8 cellular contexts compared by ENCODE assay signal in genomic region chr5:173283318-173284288, GRCh38. TPM values are rescaled to one million over a fixed set of nuclear protein-coding genes. Genes with fewer than 3 reads are reported as not detected.
DNase-seq lines count a peak whose midpoint lies in the region; ATAC-seq and TF ChIP-seq lines count a peak whose summit lies in the region.

No MANE protein-coding gene starts in this region.

- H3K4me1 Mint-ChIP-seq in activated CD8-positive, alpha-beta T cell treated with anti-CD3 and anti-CD28 coated beads, Interleukin-2, amount 10 ng/mL, durations not matched to agents 7 days and 5 days (ENCODE audit: low read depth), result peaks cover 14% of the 10 kb centered on the region

- H3K27ac Mint-ChIP-seq in activated CD8-positive, alpha-beta T cell treated with anti-CD3 and anti-CD28 coated beads, Interleukin-2, amount 10 ng/mL, durations not matched to agents 7 days and 5 days, result no peak overlapping the region

- no peak for DNase-seq in AG09319 (ENCODE audit: extremely low read depth, low read depth)
- DNase-seq in NCI-H510A (lab: John Stamatoyannopoulos, UW), result peak; percentile 64
- peak; percentile 80 for DNase-seq in activated CD8-positive, alpha-beta T cell treated with anti-CD3 and anti-CD28 coated beads, Interleukin-2, amount 10 ng/mL, durations not matched to agents 7 days and 5 days
- peak; percentile 50 for DNase-seq in effector CD8-positive, alpha-beta T cell (lab: John Stamatoyannopoulos, UW)
- peak; percentile 89 for DNase-seq in mesendoderm
- DNase-seq in stimulated activated CD8-positive, alpha-beta memory T cell treated with anti-CD3 and anti-CD28 coated beads, Interleukin-4, amount 100 ng/mL, for 48 hours, result peak; percentile 82

- no peaks in the 10 kb centered on the region for H3K36me3 ChIP-seq in mesendoderm (ENCODE audit: control insufficient read depth, insufficient read depth, low read length)

- H2BK120ac ChIP-seq in mesendoderm (ENCODE audit: low read depth, low read length), result no peak overlapping the region

- no peak overlapping the region for H3K4me3 Mint-ChIP-seq in activated CD8-positive, alpha-beta T cell treated with anti-CD3 and anti-CD28 coated beads, Interleukin-2, amount 10 ng/mL, durations not matched to agents 7 days and 5 days

- H3K79me1 ChIP-seq in mesendoderm (ENCODE audit: low read length), result no peaks in the 10 kb centered on the region

- H3K9me3 Mint-ChIP-seq in activated CD8-positive, alpha-beta T cell treated with anti-CD3 and anti-CD28 coated beads, Interleukin-2, amount 10 ng/mL, durations not matched to agents 7 days and 5 days (ENCODE audit: insufficient read depth), result no peaks in the 10 kb centered on the region

- H3K4ac ChIP-seq in mesendoderm (ENCODE audit: low read depth, low read length), result no peak overlapping the region

- H2BK5ac ChIP-seq in mesendoderm (ENCODE audit: low read length), result no peak overlapping the region

- H4K5ac ChIP-seq in mesendoderm (ENCODE audit: low read length), result no peak overlapping the region

- H3K18ac ChIP-seq in mesendoderm (ENCODE audit: low read length), result no peak overlapping the region

- H3K9ac ChIP-seq in mesendoderm (ENCODE audit: low read length), result peak overlapping the region; percentile 10

- H3K36me3 Mint-ChIP-seq in activated CD8-positive, alpha-beta T cell treated with anti-CD3 and anti-CD28 coated beads, Interleukin-2, amount 10 ng/mL, durations not matched to agents 7 days and 5 days (ENCODE audit: low read depth), result no peaks in the 10 kb centered on the region

- H3K4me1 ChIP-seq in mesendoderm (ENCODE audit: control insufficient read depth, low read depth, low read length), result no peaks in the 10 kb centered on the region

- no peaks in the 10 kb centered on the region for H3K79me2 ChIP-seq in mesendoderm (ENCODE audit: control insufficient read depth, insufficient read depth, low read length)

- no peak overlapping the region for H2AK5ac ChIP-seq in mesendoderm (ENCODE audit: low read length)

- POLR2A ChIA-PET in activated CD8-positive, alpha-beta T cell treated with anti-CD3 and anti-CD28 coated beads, Interleukin-2, amount 10 ng/mL, durations not matched to agents 7 days and 5 days (lab: Charles Lee), result no interaction called here

- ATAC-seq in GM18907 (IDR thresholded peaks at IDR 0.05; ENCODE audit: unreplicated experiment) (peak; percentile 94), HG03135 (IDR thresholded peaks at IDR 0.05; ENCODE audit: unreplicated experiment) (peak; percentile 69)
- peak; percentile 99 for ATAC-seq in activated CD8-positive, alpha-beta T cell treated with anti-CD3 and anti-CD28 coated beads, Interleukin-2, amount 10 ng/mL, durations not matched to agents 7 days and 5 days

- no peak overlapping the region for H3K27ac ChIP-seq in mesendoderm (ENCODE audit: low read depth, low read length)

- peaks cover 46% of the 10 kb centered on the region for H3K27me3 Mint-ChIP-seq in activated CD8-positive, alpha-beta T cell treated with anti-CD3 and anti-CD28 coated beads, Interleukin-2, amount 10 ng/mL, durations not matched to agents 7 days and 5 days (ENCODE audit: low read depth)

- H2BK15ac ChIP-seq in mesendoderm (replicated peaks; ENCODE audit: low read depth), result no peak overlapping the region

- no CpG with 5 or more reads among the region's 45 CpGs for WGBS in mesendoderm (ENCODE audit: extremely low coverage, insufficient coverage, low lambda C conversion rate)

- no peaks in the 10 kb centered on the region for H3K27me3 ChIP-seq in mesendoderm (ENCODE audit: insufficient read depth, low read length, poor library complexity)

- peak overlapping the region; percentile 14 for H3K4me2 ChIP-seq in mesendoderm (ENCODE audit: low read length)

- CTCF ChIA-PET in activated CD8-positive, alpha-beta T cell treated with anti-CD3 and anti-CD28 coated beads, Interleukin-2, amount 10 ng/mL, durations not matched to agents 7 days and 5 days (lab: Charles Lee), result interaction anchor here (0.6 to 1.2 kb wide), 4 partner anchors 12 to 319 kb away, joined by 3 to 4 read pairs (median 3); no protein-coding TSS in a partner anchor

- H3K23ac ChIP-seq in mesendoderm (ENCODE audit: low read length), result no peak overlapping the region

- H3K4me3 ChIP-seq in mesendoderm (ENCODE audit: low read length), result no peak overlapping the region

- peak; percentile 68 for TF ChIP-seq CTCF in AG09319 (IDR thresholded peaks at IDR 0.05; ENCODE audit: low read depth, low read length)

- H4K8ac ChIP-seq in mesendoderm (ENCODE audit: low read depth, low read length), result no peak overlapping the region

- H3K56ac ChIP-seq in mesendoderm (ENCODE audit: low read length), result peak overlapping the region; percentile 69

RNA-seq across cellular contexts. Expression of gene STC2, which starts 44.6 kb away (rescaled TPM):
- total RNA-seq in activated CD8-positive, alpha-beta T cell treated with anti-CD3 and anti-CD28 coated beads, Interleukin-2, amount 10 ng/mL, durations not matched to agents 7 days and 5 days, result 10 to 100 TPM; 14.8 to 16.6 TPM
- 23.3 TPM for polyA plus RNA-seq in mesendoderm (2013, experiment 1 of 2)
- 24.9 TPM for polyA plus RNA-seq in mesendoderm (2013, experiment 2 of 2)

RNA-seq across cellular contexts. Expression of gene NKX2-5, which starts 48.6 kb away (rescaled TPM):
- total RNA-seq in activated CD8-positive, alpha-beta T cell treated with anti-CD3 and anti-CD28 coated beads, Interleukin-2, amount 10 ng/mL, durations not matched to agents 7 days and 5 days, result not detected
- 0.44 TPM for polyA plus RNA-seq in mesendoderm (2013, experiment 1 of 2)
- polyA plus RNA-seq in mesendoderm (2013, experiment 2 of 2), result 0.32 TPM
